Comparison of ENCODE assay signal across 1 cellular context in the genomic region with DNA sequence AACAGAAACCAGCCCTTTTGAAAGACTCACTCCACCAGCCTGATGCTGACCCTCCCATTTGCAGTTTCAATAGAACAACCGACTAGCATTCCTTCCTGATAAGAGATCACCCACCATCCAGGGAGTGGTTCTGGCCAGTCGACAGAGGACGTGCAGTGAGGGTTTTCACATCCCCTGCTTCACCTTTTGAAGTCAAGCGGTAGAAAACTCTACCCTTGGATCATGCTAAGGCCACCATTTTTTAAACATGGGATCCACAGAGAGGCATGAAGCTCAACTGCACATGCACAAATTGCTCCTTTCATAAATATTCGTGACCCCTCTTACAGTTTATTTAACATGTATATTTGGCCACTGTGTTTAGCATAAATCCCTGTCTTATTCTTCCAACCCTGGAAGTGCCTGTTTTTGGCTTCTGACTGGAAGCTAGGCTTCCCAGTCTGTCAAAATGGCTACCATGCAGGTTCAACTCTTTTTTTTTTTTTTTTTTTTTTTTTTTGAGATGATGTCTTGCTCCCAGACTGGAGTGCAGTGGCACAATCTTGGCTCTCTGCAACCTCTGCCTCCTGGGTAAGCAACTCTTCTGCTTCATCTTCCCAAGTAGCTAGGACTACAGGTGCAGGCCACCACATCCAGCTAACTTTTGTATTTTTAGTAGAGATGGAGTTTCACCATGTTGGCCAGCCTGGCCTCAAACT.
TF ChIP-seq lines count a peak whose summit lies in the region.

No MANE protein-coding gene starts in this region.

TF ChIP-seq in endothelial cell of umbilical vein, 7 proteins besides CTCF, POLR2A, EP300 and RAD21:
- TF ChIP-seq POLR2AphosphoS5 (IDR thresholded peaks at IDR 0.05; ENCODE audit: insufficient read depth, low read depth, low read length) (no peak), JUN (IDR thresholded peaks at IDR 0.05; ENCODE audit: borderline replicate concordance, insufficient read depth, insufficient read length, low read depth) (no peak), FOS (IDR thresholded peaks at IDR 0.05; ENCODE audit: borderline replicate concordance, insufficient read depth, low read length) (no peak), EZH2 (IDR thresholded peaks at IDR 0.05; ENCODE audit: borderline replicate concordance, low read depth, low read length, severe bottlenecking) (no peak), MYC (IDR thresholded peaks at IDR 0.05; ENCODE audit: low read depth, low read length) (no peak), GATA2 (IDR thresholded peaks at IDR 0.05; ENCODE audit: insufficient read depth, insufficient read length, low read depth, low read length) (no peak)
- TF ChIP-seq, protein P1, sequence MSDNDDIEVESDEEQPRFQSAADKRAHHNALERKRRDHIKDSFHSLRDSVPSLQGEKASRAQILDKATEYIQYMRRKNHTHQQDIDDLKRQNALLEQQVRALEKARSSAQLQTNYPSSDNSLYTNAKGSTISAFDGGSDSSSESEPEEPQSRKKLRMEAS (IDR thresholded peaks at IDR 0.05; ENCODE audit: insufficient read depth, insufficient read length): no peak
